In genomic region chr12:112824701-112825100, GRCh38 we compare ENCODE assay signal across 18 cellular contexts. TPM values are rescaled to one million over a fixed set of nuclear protein-coding genes. Genes with fewer than 3 reads are reported as not detected.
DNase-seq lines count a peak whose midpoint lies in the region; ATAC-seq and TF ChIP-seq lines count a peak whose summit lies in the region.
"Had no signal": no experiment of that assay in that cellular context is flagged by ENCODE, and none has a peak within 500 bp of the region (broad histone marks: within the 10 kb centered on the region; RNA-seq: fewer than 3 reads in every experiment).

No MANE protein-coding gene starts in this region.

- H3K27me3 Mint-ChIP-seq in WTC11 (ENCODE audit: low read depth) = no peaks in the 10 kb centered on the region; the same call in 1 of the 2 replicates

- H3K4me3 Mint-ChIP-seq in WTC11 = no peak overlapping the region
- H3K4me3 Mint-ChIP-seq: CD4-positive, alpha-beta memory T cell had no signal

- peak overlapping the region; percentile 14 for H2AFZ ChIP-seq in neuron (ENCODE audit: low read depth, low read length)

- H3K36me3 Mint-ChIP-seq in WTC11 = no peaks in the 10 kb centered on the region
- H3K36me3 Mint-ChIP-seq: CD4-positive, alpha-beta memory T cell had no signal

- no peaks in the 10 kb centered on the region for H3K79me2 ChIP-seq in mesendoderm (ENCODE audit: control insufficient read depth, insufficient read depth, low read length)

- H3K9me3 ChIP-seq in neuron (ENCODE audit: low read length) = no peaks in the 10 kb centered on the region

- H3K4me1 Mint-ChIP-seq in WTC11 = peaks cover 26% of the 10 kb centered on the region
- H3K4me1 Mint-ChIP-seq: CD4-positive, alpha-beta memory T cell had no signal

- H4K8ac ChIP-seq in mesendoderm (ENCODE audit: low read depth, low read length) = no peak overlapping the region

- no peaks in the 10 kb centered on the region for H3K79me1 ChIP-seq in mesendoderm (ENCODE audit: low read length)

- no peak for TF ChIP-seq CTCF in WTC11 (IDR thresholded peaks at IDR 0.05)

- WGBS in mesendoderm (ENCODE audit: extremely low coverage, insufficient coverage, low lambda C conversion rate) = no CpG with 5 or more reads among the region's 4 CpGs

- H2BK120ac ChIP-seq in mesendoderm (ENCODE audit: low read depth, low read length) = no peak overlapping the region

- no peak overlapping the region for H3K27ac Mint-ChIP-seq in WTC11
- H3K27ac Mint-ChIP-seq: CD4-positive, alpha-beta memory T cell had no signal

- no peak overlapping the region for H3K4ac ChIP-seq in mesendoderm (ENCODE audit: low read depth, low read length)

- H2BK15ac ChIP-seq in mesendoderm (replicated peaks; ENCODE audit: low read depth) = no peak overlapping the region

- H2AK5ac ChIP-seq in mesendoderm (ENCODE audit: low read length) = no peak overlapping the region

- H3K27ac ChIP-seq in mesendoderm (ENCODE audit: low read depth, low read length) = no peak overlapping the region

- peak overlapping the region; percentile 36 for H3K56ac ChIP-seq in mesendoderm (ENCODE audit: low read length)

- H3K9me3 Mint-ChIP-seq in WTC11 = no peaks in the 10 kb centered on the region

- no peak overlapping the region for H4K5ac ChIP-seq in mesendoderm (ENCODE audit: low read length)

- DNase-seq in WTC11 (ENCODE audit: low spot score) = no peak
- DNase-seq in mesendoderm = peak; percentile 15
- DNase-seq in stimulated activated CD4-positive, alpha-beta T cell treated with anti-CD3 and anti-CD28 coated beads, Interleukin-2, amount 100 ng/mL, for 24 hours = no peak
- no peak for DNase-seq in AML-193 (lab: John Stamatoyannopoulos, UW)
- DNase-seq in D341Med (ENCODE audit: low spot score) = no peak
- DNase-seq: C1 segment of cervical spinal cord; Calu3; CD4-positive, alpha-beta memory T cell; COR-L47; DMS153; DND-41; H7; HCEC 1CT had no signal

- POLR2A ChIA-PET in WTC11 (lab: Charles Lee) = no interaction called here

- H3K36me3 ChIP-seq in mesendoderm (ENCODE audit: control insufficient read depth, insufficient read depth, low read length) (no peaks in the 10 kb centered on the region), neuron (ENCODE audit: insufficient read depth, low read length) (no peaks in the 10 kb centered on the region)

- H3K4me3 ChIP-seq in mesendoderm (ENCODE audit: low read length) = no peak overlapping the region
- H3K4me3 ChIP-seq in neuron (ENCODE audit: low read length) = no peak overlapping the region

- H3K9ac ChIP-seq in mesendoderm (ENCODE audit: low read length) = no peak overlapping the region

- CTCF ChIA-PET in WTC11 (lab: Charles Lee) = interaction anchor here (0.7 to 2.5 kb wide), 5 partner anchors 10 to 31 kb away, joined by 3 to 10 read pairs (median 8); no protein-coding TSS in a partner anchor

- no peak overlapping the region for H3K18ac ChIP-seq in mesendoderm (ENCODE audit: low read length)

- H3K27me3 ChIP-seq in mesendoderm (ENCODE audit: insufficient read depth, low read length, poor library complexity) (no peaks in the 10 kb centered on the region), neuron (ENCODE audit: insufficient read depth, low read length) (peaks cover 6% of the 10 kb centered on the region)

- no peak overlapping the region for H3K23ac ChIP-seq in mesendoderm (ENCODE audit: low read length)

- H2BK5ac ChIP-seq in mesendoderm (ENCODE audit: low read length) = peak overlapping the region; percentile 36

- H3K4me1 ChIP-seq in mesendoderm (ENCODE audit: control insufficient read depth, low read depth, low read length) = peaks cover 7% of the 10 kb centered on the region
- peaks cover 8% of the 10 kb centered on the region for H3K4me1 ChIP-seq in neuron (ENCODE audit: insufficient read depth, low read length)

- ATAC-seq in WTC11 = no peak
- no peak for ATAC-seq in GM18858 (IDR thresholded peaks at IDR 0.05; ENCODE audit: unreplicated experiment)

- no peak overlapping the region for H3K4me2 ChIP-seq in mesendoderm (ENCODE audit: low read length)

TF ChIP-seq in WTC11, 78 proteins besides CTCF, POLR2A, EP300 and RAD21:
- no peak for TF ChIP-seq AR (CRISPR knock-in tag; IDR thresholded peaks at IDR 0.05)
- peak; percentile 49; the same call in 1 of the 2 replicates for TF ChIP-seq ZNF423 (CRISPR knock-in tag; IDR thresholded peaks at IDR 0.05)

RNA-seq across cellular contexts. Expression of gene RPH3A, which starts 33.2 kb away (rescaled TPM):
- total RNA-seq in WTC11 (2021) = 0.07 to 0.11 TPM (median 0.09 TPM) in 3 replicates
- 0.04 TPM for polyA plus RNA-seq in mesendoderm (2013, experiment 1 of 2)
- 0.07 TPM for polyA plus RNA-seq in mesendoderm (2013, experiment 2 of 2)
- total RNA-seq: A172; Calu3; CD4-positive, alpha-beta memory T cell; H1; H7 had no signal
- polyA plus RNA-seq: BJ; CD4-positive, alpha-beta memory T cell; H1 had no signal
